Comparison of ENCODE assay signal across 16 cellular contexts in genomic region chr4:138344064-138344463, GRCh38.
"Had no signal": no experiment of that assay in that cellular context is flagged by ENCODE, and none has a peak within 500 bp of the region (broad histone marks: within the 10 kb centered on the region; RNA-seq: fewer than 3 reads in every experiment).

No MANE protein-coding gene starts in this region.

- ATAC-seq: gastroesophageal sphincter had no signal

- H3K27ac Mint-ChIP-seq: activated B cell treated with CpG ODN at 0.5 μM for 24 hours had no signal

- H3K27me3 ChIP-seq: gastroesophageal sphincter, sigmoid colon, upper lobe of left lung had no signal

- H3K27me3 Mint-ChIP-seq: activated B cell treated with CpG ODN at 0.5 μM for 24 hours; activated naive CD4-positive, alpha-beta T cell treated with anti-CD3 and anti-CD28 coated beads, Interleukin-2, amount 50 U/mL, for 24 hours had no signal

- H3K4me1 ChIP-seq: gastroesophageal sphincter, left ventricle myocardium inferior, sigmoid colon, upper lobe of left lung had no signal

- DNase-seq: activated B cell treated with CpG ODN at 0.5 μM for 24 hours; activated CD4-positive, alpha-beta T cell treated with anti-CD3 and anti-CD28 coated beads, Interleukin-2, amount 50 U/mL, for 1 hour; activated T-cell treated with anti-CD3 and anti-CD28 coated beads for 4 hours; caudate nucleus; effector CD8-positive, alpha-beta T cell; left ventricle myocardium inferior; mesenchymal stem cell; sigmoid colon; stimulated activated CD4-positive, alpha-beta T cell treated with anti-CD3 and anti-CD28 coated beads, Interleukin-2, amount 100 ng/mL, for 24 hours; stimulated activated naive CD4-positive, alpha-beta T cell; T-helper 9 cell; upper lobe of left lung had no signal

- H3K36me3 ChIP-seq: gastroesophageal sphincter, left ventricle myocardium inferior, sigmoid colon, upper lobe of left lung had no signal

- H3K9me3 ChIP-seq: gastroesophageal sphincter, left ventricle myocardium inferior, sigmoid colon, upper lobe of left lung had no signal

- H3K4me1 Mint-ChIP-seq: activated naive CD4-positive, alpha-beta T cell treated with anti-CD3 and anti-CD28 coated beads, Interleukin-2, amount 50 U/mL, for 24 hours had no signal

- H3K36me3 Mint-ChIP-seq: activated naive CD4-positive, alpha-beta T cell treated with anti-CD3 and anti-CD28 coated beads, Interleukin-2, amount 50 U/mL, for 24 hours had no signal

- H3K4me3 ChIP-seq: coronary artery, gastroesophageal sphincter, left ventricle myocardium inferior, sigmoid colon, upper lobe of left lung had no signal

- H3K9me3 Mint-ChIP-seq: activated B cell treated with CpG ODN at 0.5 μM for 24 hours had no signal

- H3K27ac ChIP-seq: coronary artery, epithelial cell of prostate, gastroesophageal sphincter, left ventricle myocardium inferior, sigmoid colon, upper lobe of left lung had no signal

- H3K4me3 Mint-ChIP-seq: activated B cell treated with CpG ODN at 0.5 μM for 24 hours; activated naive CD4-positive, alpha-beta T cell treated with anti-CD3 and anti-CD28 coated beads, Interleukin-2, amount 50 U/mL, for 24 hours had no signal
